Comparison of ENCODE assay signal across 1 cellular context in the genomic region with DNA sequence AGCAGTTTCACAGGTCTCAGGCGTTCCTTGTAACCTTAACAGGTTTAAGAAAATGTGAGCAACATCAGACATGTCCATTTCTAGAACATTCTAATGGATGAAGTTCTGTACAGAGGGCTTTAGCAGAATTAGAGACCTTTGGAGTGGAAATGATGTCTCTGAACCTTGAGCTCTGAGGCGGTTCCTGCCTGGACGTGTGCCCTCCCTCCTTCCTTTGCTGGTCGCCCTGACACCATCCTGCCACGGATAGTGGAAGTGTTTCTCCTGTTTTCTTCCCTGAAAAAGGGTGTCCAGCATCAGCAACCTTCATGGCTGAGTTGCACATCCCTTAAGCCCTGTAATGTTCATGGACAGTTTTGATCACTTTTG.
TF ChIP-seq lines count a peak whose summit lies in the region.

No MANE protein-coding gene starts in this region.

TF ChIP-seq in WTC11, 78 proteins besides CTCF, POLR2A, EP300 and RAD21:
- TF ChIP-seq, protein P1, sequence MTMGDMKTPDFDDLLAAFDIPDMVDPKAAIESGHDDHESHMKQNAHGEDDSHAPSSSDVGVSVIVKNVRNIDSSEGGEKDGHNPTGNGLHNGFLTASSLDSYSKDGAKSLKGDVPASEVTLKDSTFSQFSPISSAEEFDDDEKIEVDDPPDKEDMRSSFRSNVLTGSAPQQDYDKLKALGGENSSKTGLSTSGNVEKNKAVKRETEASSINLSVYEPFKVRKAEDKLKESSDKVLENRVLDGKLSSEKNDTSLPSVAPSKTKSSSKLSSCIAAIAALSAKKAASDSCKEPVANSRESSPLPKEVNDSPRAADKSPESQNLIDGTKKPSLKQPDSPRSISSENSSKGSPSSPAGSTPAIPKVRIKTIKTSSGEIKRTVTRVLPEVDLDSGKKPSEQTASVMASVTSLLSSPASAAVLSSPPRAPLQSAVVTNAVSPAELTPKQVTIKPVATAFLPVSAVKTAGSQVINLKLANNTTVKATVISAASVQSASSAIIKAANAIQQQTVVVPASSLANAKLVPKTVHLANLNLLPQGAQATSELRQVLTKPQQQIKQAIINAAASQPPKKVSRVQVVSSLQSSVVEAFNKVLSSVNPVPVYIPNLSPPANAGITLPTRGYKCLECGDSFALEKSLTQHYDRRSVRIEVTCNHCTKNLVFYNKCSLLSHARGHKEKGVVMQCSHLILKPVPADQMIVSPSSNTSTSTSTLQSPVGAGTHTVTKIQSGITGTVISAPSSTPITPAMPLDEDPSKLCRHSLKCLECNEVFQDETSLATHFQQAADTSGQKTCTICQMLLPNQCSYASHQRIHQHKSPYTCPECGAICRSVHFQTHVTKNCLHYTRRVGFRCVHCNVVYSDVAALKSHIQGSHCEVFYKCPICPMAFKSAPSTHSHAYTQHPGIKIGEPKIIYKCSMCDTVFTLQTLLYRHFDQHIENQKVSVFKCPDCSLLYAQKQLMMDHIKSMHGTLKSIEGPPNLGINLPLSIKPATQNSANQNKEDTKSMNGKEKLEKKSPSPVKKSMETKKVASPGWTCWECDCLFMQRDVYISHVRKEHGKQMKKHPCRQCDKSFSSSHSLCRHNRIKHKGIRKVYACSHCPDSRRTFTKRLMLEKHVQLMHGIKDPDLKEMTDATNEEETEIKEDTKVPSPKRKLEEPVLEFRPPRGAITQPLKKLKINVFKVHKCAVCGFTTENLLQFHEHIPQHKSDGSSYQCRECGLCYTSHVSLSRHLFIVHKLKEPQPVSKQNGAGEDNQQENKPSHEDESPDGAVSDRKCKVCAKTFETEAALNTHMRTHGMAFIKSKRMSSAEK (CRISPR knock-in tag; IDR thresholded peaks at IDR 0.05; ENCODE audit: borderline replicate concordance) = no peak
- TF ChIP-seq JUN (CRISPR knock-in tag; IDR thresholded peaks at IDR 0.05) (no peak), ATF1 (CRISPR knock-in tag; IDR thresholded peaks at IDR 0.05) (no peak), PRRX2 (CRISPR knock-in tag; IDR thresholded peaks at IDR 0.05) (no peak), GRHL2 (CRISPR knock-in tag; IDR thresholded peaks at IDR 0.05; ENCODE audit: insufficient replicate concordance, severe bottlenecking) (no peak), SMAD4 (CRISPR knock-in tag; IDR thresholded peaks at IDR 0.05) (no peak), ZNF232 (CRISPR knock-in tag; IDR thresholded peaks at IDR 0.05) (no peak), ZNF423 (CRISPR knock-in tag; IDR thresholded peaks at IDR 0.05) (no peak), NFE2L1 (CRISPR knock-in tag; IDR thresholded peaks at IDR 0.05) (no peak), IRF2 (CRISPR knock-in tag; IDR thresholded peaks at IDR 0.05; ENCODE audit: borderline replicate concordance, low read depth) (no peak), OVOL2 (CRISPR knock-in tag; IDR thresholded peaks at IDR 0.05; ENCODE audit: borderline replicate concordance) (no peak)
- TF ChIP-seq, protein P2, sequence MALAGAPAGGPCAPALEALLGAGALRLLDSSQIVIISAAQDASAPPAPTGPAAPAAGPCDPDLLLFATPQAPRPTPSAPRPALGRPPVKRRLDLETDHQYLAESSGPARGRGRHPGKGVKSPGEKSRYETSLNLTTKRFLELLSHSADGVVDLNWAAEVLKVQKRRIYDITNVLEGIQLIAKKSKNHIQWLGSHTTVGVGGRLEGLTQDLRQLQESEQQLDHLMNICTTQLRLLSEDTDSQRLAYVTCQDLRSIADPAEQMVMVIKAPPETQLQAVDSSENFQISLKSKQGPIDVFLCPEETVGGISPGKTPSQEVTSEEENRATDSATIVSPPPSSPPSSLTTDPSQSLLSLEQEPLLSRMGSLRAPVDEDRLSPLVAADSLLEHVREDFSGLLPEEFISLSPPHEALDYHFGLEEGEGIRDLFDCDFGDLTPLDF (CRISPR knock-in tag; IDR thresholded peaks at IDR 0.05) = no peak
- TF ChIP-seq, protein P3, sequence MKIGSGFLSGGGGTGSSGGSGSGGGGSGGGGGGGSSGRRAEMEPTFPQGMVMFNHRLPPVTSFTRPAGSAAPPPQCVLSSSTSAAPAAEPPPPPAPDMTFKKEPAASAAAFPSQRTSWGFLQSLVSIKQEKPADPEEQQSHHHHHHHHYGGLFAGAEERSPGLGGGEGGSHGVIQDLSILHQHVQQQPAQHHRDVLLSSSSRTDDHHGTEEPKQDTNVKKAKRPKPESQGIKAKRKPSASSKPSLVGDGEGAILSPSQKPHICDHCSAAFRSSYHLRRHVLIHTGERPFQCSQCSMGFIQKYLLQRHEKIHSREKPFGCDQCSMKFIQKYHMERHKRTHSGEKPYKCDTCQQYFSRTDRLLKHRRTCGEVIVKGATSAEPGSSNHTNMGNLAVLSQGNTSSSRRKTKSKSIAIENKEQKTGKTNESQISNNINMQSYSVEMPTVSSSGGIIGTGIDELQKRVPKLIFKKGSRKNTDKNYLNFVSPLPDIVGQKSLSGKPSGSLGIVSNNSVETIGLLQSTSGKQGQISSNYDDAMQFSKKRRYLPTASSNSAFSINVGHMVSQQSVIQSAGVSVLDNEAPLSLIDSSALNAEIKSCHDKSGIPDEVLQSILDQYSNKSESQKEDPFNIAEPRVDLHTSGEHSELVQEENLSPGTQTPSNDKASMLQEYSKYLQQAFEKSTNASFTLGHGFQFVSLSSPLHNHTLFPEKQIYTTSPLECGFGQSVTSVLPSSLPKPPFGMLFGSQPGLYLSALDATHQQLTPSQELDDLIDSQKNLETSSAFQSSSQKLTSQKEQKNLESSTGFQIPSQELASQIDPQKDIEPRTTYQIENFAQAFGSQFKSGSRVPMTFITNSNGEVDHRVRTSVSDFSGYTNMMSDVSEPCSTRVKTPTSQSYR (CRISPR knock-in tag; IDR thresholded peaks at IDR 0.05) = no peak
- TF ChIP-seq, protein P4, sequence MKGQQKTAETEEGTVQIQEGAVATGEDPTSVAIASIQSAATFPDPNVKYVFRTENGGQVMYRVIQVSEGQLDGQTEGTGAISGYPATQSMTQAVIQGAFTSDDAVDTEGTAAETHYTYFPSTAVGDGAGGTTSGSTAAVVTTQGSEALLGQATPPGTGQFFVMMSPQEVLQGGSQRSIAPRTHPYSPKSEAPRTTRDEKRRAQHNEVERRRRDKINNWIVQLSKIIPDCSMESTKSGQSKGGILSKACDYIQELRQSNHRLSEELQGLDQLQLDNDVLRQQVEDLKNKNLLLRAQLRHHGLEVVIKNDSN (CRISPR knock-in tag; IDR thresholded peaks at IDR 0.05) = no peak
- TF ChIP-seq, protein P5, sequence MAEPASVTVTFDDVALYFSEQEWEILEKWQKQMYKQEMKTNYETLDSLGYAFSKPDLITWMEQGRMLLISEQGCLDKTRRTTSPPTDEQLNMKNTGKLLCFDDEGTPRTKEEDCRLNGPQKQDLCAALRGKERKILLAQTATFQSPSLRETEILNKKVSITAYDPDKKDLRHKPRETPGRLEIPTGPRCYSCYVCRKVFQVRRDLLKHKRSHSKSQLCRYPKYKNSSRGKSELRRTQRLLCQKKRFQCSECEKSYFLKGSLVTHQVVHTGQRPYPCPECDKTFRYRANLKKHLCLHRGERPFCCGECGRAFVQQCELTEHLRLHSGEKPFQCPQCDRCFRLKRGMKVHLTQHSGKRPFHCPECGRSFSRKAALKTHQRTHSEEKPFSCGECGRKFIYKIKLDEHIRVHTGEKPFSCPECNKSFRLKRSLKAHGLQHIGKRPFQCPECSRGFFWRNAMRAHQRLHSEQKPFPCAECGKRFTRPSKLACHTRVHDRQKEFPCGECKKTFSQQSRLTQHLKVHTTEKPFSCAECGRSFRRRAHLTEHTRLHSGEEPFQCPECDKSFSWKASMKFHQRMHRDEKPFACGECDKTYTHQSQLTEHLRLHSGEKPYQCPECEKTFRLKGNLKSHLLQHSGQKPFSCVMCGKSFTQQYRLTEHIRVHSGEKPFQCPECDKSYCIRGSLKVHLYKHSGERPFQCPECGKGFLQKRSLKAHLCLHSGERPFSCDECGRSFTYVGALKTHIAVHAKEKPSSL (CRISPR knock-in tag; conservative IDR thresholded peaks at IDR 0.05) = no peak
- TF ChIP-seq, protein P6, sequence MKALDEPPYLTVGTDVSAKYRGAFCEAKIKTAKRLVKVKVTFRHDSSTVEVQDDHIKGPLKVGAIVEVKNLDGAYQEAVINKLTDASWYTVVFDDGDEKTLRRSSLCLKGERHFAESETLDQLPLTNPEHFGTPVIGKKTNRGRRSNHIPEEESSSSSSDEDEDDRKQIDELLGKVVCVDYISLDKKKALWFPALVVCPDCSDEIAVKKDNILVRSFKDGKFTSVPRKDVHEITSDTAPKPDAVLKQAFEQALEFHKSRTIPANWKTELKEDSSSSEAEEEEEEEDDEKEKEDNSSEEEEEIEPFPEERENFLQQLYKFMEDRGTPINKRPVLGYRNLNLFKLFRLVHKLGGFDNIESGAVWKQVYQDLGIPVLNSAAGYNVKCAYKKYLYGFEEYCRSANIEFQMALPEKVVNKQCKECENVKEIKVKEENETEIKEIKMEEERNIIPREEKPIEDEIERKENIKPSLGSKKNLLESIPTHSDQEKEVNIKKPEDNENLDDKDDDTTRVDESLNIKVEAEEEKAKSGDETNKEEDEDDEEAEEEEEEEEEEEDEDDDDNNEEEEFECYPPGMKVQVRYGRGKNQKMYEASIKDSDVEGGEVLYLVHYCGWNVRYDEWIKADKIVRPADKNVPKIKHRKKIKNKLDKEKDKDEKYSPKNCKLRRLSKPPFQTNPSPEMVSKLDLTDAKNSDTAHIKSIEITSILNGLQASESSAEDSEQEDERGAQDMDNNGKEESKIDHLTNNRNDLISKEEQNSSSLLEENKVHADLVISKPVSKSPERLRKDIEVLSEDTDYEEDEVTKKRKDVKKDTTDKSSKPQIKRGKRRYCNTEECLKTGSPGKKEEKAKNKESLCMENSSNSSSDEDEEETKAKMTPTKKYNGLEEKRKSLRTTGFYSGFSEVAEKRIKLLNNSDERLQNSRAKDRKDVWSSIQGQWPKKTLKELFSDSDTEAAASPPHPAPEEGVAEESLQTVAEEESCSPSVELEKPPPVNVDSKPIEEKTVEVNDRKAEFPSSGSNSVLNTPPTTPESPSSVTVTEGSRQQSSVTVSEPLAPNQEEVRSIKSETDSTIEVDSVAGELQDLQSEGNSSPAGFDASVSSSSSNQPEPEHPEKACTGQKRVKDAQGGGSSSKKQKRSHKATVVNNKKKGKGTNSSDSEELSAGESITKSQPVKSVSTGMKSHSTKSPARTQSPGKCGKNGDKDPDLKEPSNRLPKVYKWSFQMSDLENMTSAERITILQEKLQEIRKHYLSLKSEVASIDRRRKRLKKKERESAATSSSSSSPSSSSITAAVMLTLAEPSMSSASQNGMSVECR (CRISPR knock-in tag; IDR thresholded peaks at IDR 0.05; ENCODE audit: borderline replicate concordance) = no peak
- TF ChIP-seq, protein P7, sequence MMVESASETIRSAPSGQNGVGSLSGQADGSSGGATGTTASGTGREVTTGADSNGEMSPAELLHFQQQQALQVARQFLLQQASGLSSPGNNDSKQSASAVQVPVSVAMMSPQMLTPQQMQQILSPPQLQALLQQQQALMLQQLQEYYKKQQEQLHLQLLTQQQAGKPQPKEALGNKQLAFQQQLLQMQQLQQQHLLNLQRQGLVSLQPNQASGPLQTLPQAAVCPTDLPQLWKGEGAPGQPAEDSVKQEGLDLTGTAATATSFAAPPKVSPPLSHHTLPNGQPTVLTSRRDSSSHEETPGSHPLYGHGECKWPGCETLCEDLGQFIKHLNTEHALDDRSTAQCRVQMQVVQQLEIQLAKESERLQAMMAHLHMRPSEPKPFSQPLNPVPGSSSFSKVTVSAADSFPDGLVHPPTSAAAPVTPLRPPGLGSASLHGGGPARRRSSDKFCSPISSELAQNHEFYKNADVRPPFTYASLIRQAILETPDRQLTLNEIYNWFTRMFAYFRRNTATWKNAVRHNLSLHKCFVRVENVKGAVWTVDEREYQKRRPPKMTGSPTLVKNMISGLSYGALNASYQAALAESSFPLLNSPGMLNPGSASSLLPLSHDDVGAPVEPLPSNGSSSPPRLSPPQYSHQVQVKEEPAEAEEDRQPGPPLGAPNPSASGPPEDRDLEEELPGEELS (CRISPR knock-in tag; IDR thresholded peaks at IDR 0.05) = no peak
- TF ChIP-seq, protein P8, sequence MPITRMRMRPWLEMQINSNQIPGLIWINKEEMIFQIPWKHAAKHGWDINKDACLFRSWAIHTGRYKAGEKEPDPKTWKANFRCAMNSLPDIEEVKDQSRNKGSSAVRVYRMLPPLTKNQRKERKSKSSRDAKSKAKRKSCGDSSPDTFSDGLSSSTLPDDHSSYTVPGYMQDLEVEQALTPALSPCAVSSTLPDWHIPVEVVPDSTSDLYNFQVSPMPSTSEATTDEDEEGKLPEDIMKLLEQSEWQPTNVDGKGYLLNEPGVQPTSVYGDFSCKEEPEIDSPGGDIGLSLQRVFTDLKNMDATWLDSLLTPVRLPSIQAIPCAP (CRISPR knock-in tag; IDR thresholded peaks at IDR 0.05) = no peak
TF ChIP-seq in WTC11: peak in this region for 0.
